In the genomic region with DNA sequence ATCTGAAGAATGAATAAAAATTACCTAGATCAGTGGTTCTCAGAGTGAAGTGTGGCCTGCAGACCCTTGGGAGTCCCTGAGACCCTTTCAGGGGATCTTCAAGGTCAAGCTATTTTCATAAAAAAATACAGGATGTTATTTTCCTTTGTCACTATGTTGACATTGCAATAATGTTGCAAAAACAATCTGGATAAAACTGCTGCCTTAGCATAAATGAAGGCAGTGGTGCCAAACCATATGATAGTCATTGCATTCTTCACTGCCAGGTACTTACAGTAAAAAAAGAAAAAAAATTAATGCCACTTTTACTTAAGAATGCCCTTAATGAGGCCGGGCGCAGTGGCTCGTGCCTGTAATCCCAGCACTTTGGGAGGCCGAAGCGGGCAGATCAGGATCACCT, we compare ENCODE assay signal across 1 cellular context.
TF ChIP-seq lines count a peak whose summit lies in the region.

No MANE protein-coding gene starts in this region.

TF ChIP-seq in K562, 482 proteins besides CTCF, POLR2A, EP300 and RAD21:
- no peak for TF ChIP-seq RUNX1 (IDR thresholded peaks at IDR 0.05; ENCODE audit: low read depth)
- TF ChIP-seq NBN (IDR thresholded peaks at IDR 0.05; ENCODE audit: low read depth), result no peak
- peak; percentile 55 for TF ChIP-seq MAFF (IDR thresholded peaks at IDR 0.05; ENCODE audit: low read length)
- no peak for TF ChIP-seq HIVEP1 (CRISPR knock-in tag; IDR thresholded peaks at IDR 0.05)
- TF ChIP-seq FOSL1 (tag; conservative IDR thresholded peaks at IDR 0.05), result no peak
- peak; percentile 35; the same call in 1 of the 2 replicates for TF ChIP-seq MAFG (tag; conservative IDR thresholded peaks at IDR 0.05)
- TF ChIP-seq ZNF785 (CRISPR knock-in tag; IDR thresholded peaks at IDR 0.05), result no peak
- TF ChIP-seq SOX6 (IDR thresholded peaks at IDR 0.05), result no peak
- TF ChIP-seq, protein P1, sequence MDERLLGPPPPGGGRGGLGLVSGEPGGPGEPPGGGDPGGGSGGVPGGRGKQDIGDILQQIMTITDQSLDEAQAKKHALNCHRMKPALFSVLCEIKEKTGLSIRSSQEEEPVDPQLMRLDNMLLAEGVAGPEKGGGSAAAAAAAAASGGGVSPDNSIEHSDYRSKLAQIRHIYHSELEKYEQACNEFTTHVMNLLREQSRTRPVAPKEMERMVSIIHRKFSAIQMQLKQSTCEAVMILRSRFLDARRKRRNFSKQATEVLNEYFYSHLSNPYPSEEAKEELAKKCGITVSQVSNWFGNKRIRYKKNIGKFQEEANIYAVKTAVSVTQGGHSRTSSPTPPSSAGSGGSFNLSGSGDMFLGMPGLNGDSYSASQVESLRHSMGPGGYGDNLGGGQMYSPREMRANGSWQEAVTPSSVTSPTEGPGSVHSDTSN (CRISPR knock-in tag; IDR thresholded peaks at IDR 0.05; ENCODE audit: low read depth), result no peak
- TF ChIP-seq, protein P1 (tag; conservative IDR thresholded peaks at IDR 0.05; ENCODE audit: low read depth), result no peak
- no peak for TF ChIP-seq MYNN (IDR thresholded peaks at IDR 0.05)
- TF ChIP-seq MYNN (CRISPR knock-in tag; IDR thresholded peaks at IDR 0.05), result no peak
- TF ChIP-seq C11orf30 (IDR thresholded peaks at IDR 0.05; ENCODE audit: low read depth), result peak; percentile 70
- no peak for TF ChIP-seq RBM17 (IDR thresholded peaks at IDR 0.05; ENCODE audit: borderline replicate concordance, low read depth, low read length)
- no peak for TF ChIP-seq RFX5 (IDR thresholded peaks at IDR 0.05; ENCODE audit: low read depth, low read length)
- TF ChIP-seq GATAD2B (IDR thresholded peaks at IDR 0.05; ENCODE audit: borderline replicate concordance), result no peak
- no peak for TF ChIP-seq PCBP2 (IDR thresholded peaks at IDR 0.05; ENCODE audit: low read depth, low read length, poor library complexity, severe bottlenecking)
- TF ChIP-seq ZNF316 (IDR thresholded peaks at IDR 0.05), result peak; percentile 80
- peak; percentile 51 for TF ChIP-seq MAFK (IDR thresholded peaks at IDR 0.05; ENCODE audit: low read length)
TF ChIP-seq in K562: peak in this region for 5.
